Comparison of ENCODE assay signal across 15 cellular contexts in genomic region chr12:28535216-28535615, GRCh38.
DNase-seq lines count a peak whose midpoint lies in the region; ATAC-seq and TF ChIP-seq lines count a peak whose summit lies in the region.
"Had no signal": no experiment of that assay in that cellular context is flagged by ENCODE, and none has a peak within 500 bp of the region (broad histone marks: within the 10 kb centered on the region; RNA-seq: fewer than 3 reads in every experiment).

No MANE protein-coding gene starts in this region.

- H3K27me3 ChIP-seq in osteoblast (ENCODE audit: insufficient read depth, low read length) (no peaks in the 10 kb centered on the region), gastroesophageal sphincter (no peaks in the 10 kb centered on the region), dorsolateral prefrontal cortex (no peaks in the 10 kb centered on the region)

- intact Hi-C loops in dorsolateral prefrontal cortex (cut with DNase I) = no loop called here

- H3K4me1 ChIP-seq in osteoblast (ENCODE audit: insufficient read depth, low read length) = peaks cover 34% of the 10 kb centered on the region
- H3K4me1 ChIP-seq in gastroesophageal sphincter = peaks cover 0 to 12% (median 0%) of the 10 kb centered on the region in 3 donors

- H4K20me1 ChIP-seq in osteoblast (ENCODE audit: insufficient read depth, low read length) = no peaks in the 10 kb centered on the region

- no peak for ATAC-seq in gastroesophageal sphincter
- no peak for ATAC-seq in HG03139 (IDR thresholded peaks at IDR 0.05; ENCODE audit: unreplicated experiment)
- ATAC-seq: left cardiac atrium, Right ventricle myocardium inferior had no signal

- H3K79me2 ChIP-seq in osteoblast (ENCODE audit: insufficient read depth, low read length) = no peaks in the 10 kb centered on the region

- H3K9me3 ChIP-seq in osteoblast (ENCODE audit: low read depth, low read length) (no peaks in the 10 kb centered on the region), gastroesophageal sphincter (no peaks in the 10 kb centered on the region)

- TF ChIP-seq CTCF in osteoblast (IDR thresholded peaks at IDR 0.05; ENCODE audit: extremely low read depth, low read depth, low read length) = no peak
- no peak for TF ChIP-seq CTCF in gastroesophageal sphincter (IDR thresholded peaks at IDR 0.05)
- TF ChIP-seq CTCF in dorsolateral prefrontal cortex (IDR thresholded peaks at IDR 0.05 in 54 of 56, conservative IDR thresholded peaks at IDR 0.05 in 2 of 56; ENCODE audit: low read depth in 1 of 56, partially characterized antibody in 56 of 56) = no peak

- H3K36me3 ChIP-seq in osteoblast (ENCODE audit: insufficient read depth, low read length) (no peaks in the 10 kb centered on the region), gastroesophageal sphincter (no peaks in the 10 kb centered on the region)

- peak overlapping the region; percentile 55 for H3K4me2 ChIP-seq in osteoblast (ENCODE audit: insufficient read depth, low read length)

- H3K27ac ChIP-seq in osteoblast (ENCODE audit: low read depth, low read length) = peak overlapping the region; percentile 78
- no peak overlapping the region for H3K27ac ChIP-seq in gastroesophageal sphincter
- H3K27ac ChIP-seq in dorsolateral prefrontal cortex = no peak overlapping the region

- no peak for TF ChIP-seq EP300 in gastroesophageal sphincter (IDR thresholded peaks at IDR 0.05)

- TF ChIP-seq POLR2A in gastroesophageal sphincter (IDR thresholded peaks at IDR 0.05) = no peak

- H2AFZ ChIP-seq in osteoblast (ENCODE audit: low read length) = no peak overlapping the region

- 45 to 62% methylated on average over 2 of the region's 2 CpGs for WGBS in gastroesophageal sphincter (ENCODE audit: low coverage in 1 of 2), 2 donors

- DNase-seq in COLO829 (ENCODE audit: low spot score) = peak; percentile 60
- peak; percentile 62 for DNase-seq in NCI-H226
- DNase-seq in dedifferentiated amniotic fluid mesenchymal stem cell (ENCODE audit: extremely low spot score) = peak; percentile 37
- DNase-seq in osteoblast (ENCODE audit: insufficient read length, low spot score, missing footprints) = no peak
- no peak for DNase-seq in activated naive CD4-positive, alpha-beta T cell treated with anti-CD3 and anti-CD28 coated beads, Interleukin-2, amount 50 U/mL, for 16 hours
- no peak for DNase-seq in dorsolateral prefrontal cortex
- DNase-seq: Calu3, left cardiac atrium, NCI-H1436, NCI-H526 treated with DMSO at 0.1 percent for 48 hours, nephron progenitor cell, substantia nigra had no signal

- H3K4me3 ChIP-seq in osteoblast (ENCODE audit: insufficient read depth, low read length) (no peak overlapping the region), gastroesophageal sphincter (no peak overlapping the region), dorsolateral prefrontal cortex (no peak overlapping the region)

Comparison
In these comparisons a context has a peak if more than half of its experiments do, and no peak if none do; other contexts are left out.
1. DNase-seq: peak in COLO829 (single experiment), NCI-H226 (single experiment) and dedifferentiated amniotic fluid mesenchymal stem cell (single experiment); none in osteoblast (single experiment), activated naive CD4-positive, alpha-beta T cell treated with anti-CD3 and anti-CD28 coated beads, Interleukin-2, amount 50 U/mL, for 16 hours (single experiment) and dorsolateral prefrontal cortex (0 of 10).